1 cellular context compared by ENCODE assay signal in genomic region chrX:118495958-118496762, GRCh38.
A peak's percentile ranks its signal among the peaks of the same experiment; 100 is the strongest.
TF ChIP-seq lines count a peak whose summit lies in the region.

No MANE protein-coding gene starts in this region.

TF ChIP-seq in K562, 482 proteins besides CTCF, POLR2A, EP300 and RAD21 (continued from another document and continues in another):
- TF ChIP-seq POLR2G (IDR thresholded peaks at IDR 0.05; ENCODE audit: low read depth, low read length) (peak; percentile 49), ESRRA (IDR thresholded peaks at IDR 0.05; ENCODE audit: borderline replicate concordance, low read depth) (no peak), TSC22D4 (tag; IDR thresholded peaks at IDR 0.05) (no peak), NRF1 (conservative IDR thresholded peaks at IDR 0.05 in 1 of 2, IDR thresholded peaks at IDR 0.05 in 1 of 2) (peak; percentile 13 to 27; a peak in 1 of 4 replicates), SMARCA4 (IDR thresholded peaks at IDR 0.05) (no peak), CHD1 (IDR thresholded peaks at IDR 0.05; ENCODE audit: low read length) (peak; percentile 52), FOXA3 (CRISPR knock-in tag; conservative IDR thresholded peaks at IDR 0.05 in 1 of 2, IDR thresholded peaks at IDR 0.05 in 1 of 2) (peak in 1 of 2 experiments; percentile 45; a peak in 1 of 4 replicates), POU5F1 (IDR thresholded peaks at IDR 0.05; ENCODE audit: borderline replicate concordance, low read depth, low read length, partially characterized antibody) (no peak), ZKSCAN8 (CRISPR knock-in tag; IDR thresholded peaks at IDR 0.05) (no peak), TAF7 (tag; IDR thresholded peaks at IDR 0.05) (no peak), ETS1 (conservative IDR thresholded peaks at IDR 0.05; ENCODE audit: control insufficient read depth, low read depth, low read length) (no peak), SOX6 (IDR thresholded peaks at IDR 0.05) (no peak), CHD7 (IDR thresholded peaks at IDR 0.05; ENCODE audit: low read depth, low read length) (no peak), RFX1 (IDR thresholded peaks at IDR 0.05) (no peak), RBBP5 (IDR thresholded peaks at IDR 0.05; ENCODE audit: borderline replicate concordance, insufficient read depth, low read length, poor library complexity, severe bottlenecking) (peak; percentile 76), HMBOX1 (IDR thresholded peaks at IDR 0.05) (no peak), CLOCK (CRISPR knock-in tag; IDR thresholded peaks at IDR 0.05; ENCODE audit: borderline replicate concordance) (no peak), KDM5B (IDR thresholded peaks at IDR 0.05; ENCODE audit: insufficient replicate concordance, low read depth, low read length) (peak; percentile 44), CXXC5 (CRISPR knock-in tag; IDR thresholded peaks at IDR 0.05) (0 out of 2 replicates have a peak, but pooled peaks have one; percentile 7), FOXP4 (CRISPR knock-in tag; IDR thresholded peaks at IDR 0.05; ENCODE audit: borderline replicate concordance) (no peak), SRSF9 (IDR thresholded peaks at IDR 0.05; ENCODE audit: borderline replicate concordance, low read depth, low read length) (no peak), NUFIP1 (IDR thresholded peaks at IDR 0.05; ENCODE audit: partially characterized antibody) (no peak), ZNF79 (CRISPR knock-in tag; IDR thresholded peaks at IDR 0.05; ENCODE audit: low read depth) (no peak), MTA2 (IDR thresholded peaks at IDR 0.05; ENCODE audit: low read depth) (no peak), CHD2 (IDR thresholded peaks at IDR 0.05; ENCODE audit: low read depth, low read length) (peak; percentile 64), ZBTB7A (IDR thresholded peaks at IDR 0.05; ENCODE audit: borderline replicate concordance, control insufficient read depth, low read depth, low read length) (no peak), ZNF507 (tag; conservative IDR thresholded peaks at IDR 0.05) (no peak), GTF2F1 (IDR thresholded peaks at IDR 0.05; ENCODE audit: low read depth, low read length) (no peak), ZC3H8 (IDR thresholded peaks at IDR 0.05) (no peak), SP1 (CRISPR knock-in tag; IDR thresholded peaks at IDR 0.05) (no peak), FOXO4 (CRISPR knock-in tag; IDR thresholded peaks at IDR 0.05) (no peak), TEAD4 (IDR thresholded peaks at IDR 0.05; ENCODE audit: low read length) (peak; percentile 21; the same call in 1 of the 2 replicates), TEAD4 (CRISPR knock-in tag; IDR thresholded peaks at IDR 0.05; ENCODE audit: borderline replicate concordance) (no peak), ZNF212 (CRISPR knock-in tag; IDR thresholded peaks at IDR 0.05) (no peak)
